ENCODE assay signal across 20 cellular contexts in the genomic region with DNA sequence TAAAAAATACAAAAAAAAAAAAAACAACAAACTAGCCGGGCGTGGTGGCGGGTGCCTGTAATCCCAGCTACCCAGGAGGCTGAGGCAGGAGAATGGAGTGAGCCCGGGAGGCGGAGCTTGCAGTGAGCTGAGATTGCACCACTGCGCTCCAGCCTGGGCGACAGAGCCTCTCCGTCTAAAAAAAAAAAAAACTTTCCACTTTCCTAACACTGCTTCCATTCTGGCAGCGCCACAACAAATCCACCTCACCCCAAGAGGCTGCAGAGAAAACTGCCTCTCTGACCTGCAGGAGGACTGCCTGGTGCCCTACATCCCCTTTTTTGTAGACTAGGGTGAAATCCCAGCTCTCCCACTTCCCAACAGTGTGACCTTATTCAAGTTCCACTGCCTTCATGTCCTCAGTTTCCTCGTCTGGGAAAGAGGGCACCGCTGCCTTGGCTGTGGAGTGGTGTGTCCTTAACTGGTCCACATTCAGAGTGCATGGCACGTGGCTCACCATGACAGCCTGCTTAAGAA. TPM values are rescaled to one million over a fixed set of nuclear protein-coding genes. Genes with fewer than 3 reads are reported as not detected.
DNase-seq lines count a peak whose midpoint lies in the region; ATAC-seq and TF ChIP-seq lines count a peak whose summit lies in the region.
"Had no signal": no experiment of that assay in that cellular context is flagged by ENCODE, and none has a peak within 500 bp of the region (broad histone marks: within the 10 kb centered on the region; RNA-seq: fewer than 3 reads in every experiment).

No MANE protein-coding gene starts in this region.

- intact Hi-C loops in esophagus muscularis mucosa (cut with DNase I) = no loop called here

- no peaks in the 10 kb centered on the region for H3K4me1 Mint-ChIP-seq in osteocyte (ENCODE audit: unreplicated experiment)
- H3K4me1 Mint-ChIP-seq in activated T-cell treated with anti-CD3 and anti-CD28 coated beads, Interleukin-2, amount 50 U/mL, for 72 hours (ENCODE audit: low read depth) = no peaks in the 10 kb centered on the region

- DNase-seq in HuH-7 (ENCODE audit: low spot score) = peak; percentile 56
- peak; percentile 88 for DNase-seq in esophagus muscularis mucosa (ENCODE audit: extremely low spot score)
- peak; percentile 73 for DNase-seq in osteocyte (ENCODE audit: extremely low spot score, unreplicated experiment)
- DNase-seq in NCI-H510A treated with DMSO at 0.1 percent for 48 hours (lab: John Stamatoyannopoulos, UW) = no peak
- DNase-seq in activated T-cell treated with anti-CD3 and anti-CD28 coated beads, Interleukin-2, amount 50 U/mL, for 72 hours = no peak
- DNase-seq: ACHN; AML-193; CD4-positive, alpha-beta T cell; DMS153; DMS79; GDM1; HCEC 1CT; KG1 had no signal

- peaks cover 0 to 7% (median 0%) of the 10 kb centered on the region in 4 donors for H3K4me1 ChIP-seq in esophagus muscularis mucosa
- peaks cover 12 to 65% (median 48%) of the 10 kb centered on the region in 4 donors for H3K4me1 ChIP-seq in liver (ENCODE audit: control insufficient read depth in 4 of 4, insufficient read depth in 4 of 4, low read length in 3 of 4)

- TF ChIP-seq CTCF in esophagus muscularis mucosa (IDR thresholded peaks at IDR 0.05) = no peak
- TF ChIP-seq CTCF in liver (IDR thresholded peaks at IDR 0.05; ENCODE audit: low read depth, low read length, missing input control) = peak; percentile 29
- no peak for TF ChIP-seq CTCF in osteocyte (IDR thresholded peaks at IDR 0.05)

- H3K4me3 ChIP-seq in esophagus muscularis mucosa = no peak overlapping the region
- no peak overlapping the region for H3K4me3 ChIP-seq in liver (ENCODE audit: low read depth in 1 of 3, low read length in 3 of 3)

- H3K4me3 Mint-ChIP-seq in osteocyte (ENCODE audit: unreplicated experiment) = no peak overlapping the region
- H3K4me3 Mint-ChIP-seq in activated T-cell treated with anti-CD3 and anti-CD28 coated beads, Interleukin-2, amount 50 U/mL, for 72 hours = no peak overlapping the region
- H3K4me3 Mint-ChIP-seq: CD4-positive, alpha-beta T cell had no signal

- no peak for ATAC-seq in activated T-cell treated with anti-CD3 and anti-CD28 coated beads, Interleukin-2, amount 50 U/mL, for 72 hours (replicated peaks in 1 of 2)
- no peak for ATAC-seq in GM19035 (IDR thresholded peaks at IDR 0.05; ENCODE audit: unreplicated experiment)

- TF ChIP-seq POLR2A in esophagus muscularis mucosa (IDR thresholded peaks at IDR 0.05; ENCODE audit: low read depth) = no peak

- H3K9me3 ChIP-seq in esophagus muscularis mucosa (no peaks in the 10 kb centered on the region), liver (ENCODE audit: control insufficient read depth in 4 of 4, low read length in 3 of 4) (no peaks in the 10 kb centered on the region)

- no peaks in the 10 kb centered on the region for H3K36me3 Mint-ChIP-seq in osteocyte (ENCODE audit: unreplicated experiment)
- H3K36me3 Mint-ChIP-seq in activated T-cell treated with anti-CD3 and anti-CD28 coated beads, Interleukin-2, amount 50 U/mL, for 72 hours (ENCODE audit: insufficient read depth in 2 of 2) = no peaks in the 10 kb centered on the region

- H3K27me3 Mint-ChIP-seq in osteocyte (ENCODE audit: unreplicated experiment) = no peaks in the 10 kb centered on the region
- H3K27me3 Mint-ChIP-seq in activated T-cell treated with anti-CD3 and anti-CD28 coated beads, Interleukin-2, amount 50 U/mL, for 72 hours (ENCODE audit: low read depth) = no peaks in the 10 kb centered on the region
- H3K27me3 Mint-ChIP-seq: CD4-positive, alpha-beta T cell had no signal

- 90% methylated on average over 12 of the region's 12 CpGs for WGBS in esophagus muscularis mucosa
- 49% methylated on average over 12 of the region's 12 CpGs for WGBS in liver

- H3K36me3 ChIP-seq in esophagus muscularis mucosa = no peaks in the 10 kb centered on the region
- no peaks in the 10 kb centered on the region for H3K36me3 ChIP-seq in liver (ENCODE audit: control insufficient read depth in 4 of 4, insufficient read depth in 3 of 4, low read depth in 1 of 4, low read length in 3 of 4)

- TF ChIP-seq RAD21 in liver (IDR thresholded peaks at IDR 0.05) = peak in 1 of 2 donors; percentile 46

- H3K9ac ChIP-seq in liver (ENCODE audit: low read depth in 1 of 2, low read length in 2 of 2) = no peak overlapping the region

- H3K9me3 Mint-ChIP-seq in osteocyte (ENCODE audit: unreplicated experiment) = no peaks in the 10 kb centered on the region
- peaks cover 1 to 8% of the 10 kb centered on the region in 2 donors for H3K9me3 Mint-ChIP-seq in activated T-cell treated with anti-CD3 and anti-CD28 coated beads, Interleukin-2, amount 50 U/mL, for 72 hours
- H3K9me3 Mint-ChIP-seq: CD4-positive, alpha-beta T cell had no signal

- no peak overlapping the region for H3K27ac Mint-ChIP-seq in osteocyte (ENCODE audit: unreplicated experiment)
- H3K27ac Mint-ChIP-seq in activated T-cell treated with anti-CD3 and anti-CD28 coated beads, Interleukin-2, amount 50 U/mL, for 72 hours = no peak overlapping the region
- H3K27ac Mint-ChIP-seq: CD4-positive, alpha-beta T cell had no signal

- H3K27ac ChIP-seq in esophagus muscularis mucosa (replicated peaks in 1 of 4) (no peak overlapping the region), liver (ENCODE audit: low read depth in 1 of 2, low read length in 2 of 2) (peak overlapping the region; percentile 63 to 75)
- H3K27ac ChIP-seq: C4-2B, HL-60 had no signal

- peaks cover 0 to 16% (median 0%) of the 10 kb centered on the region in 4 donors for H3K27me3 ChIP-seq in esophagus muscularis mucosa
- H3K27me3 ChIP-seq in liver (ENCODE audit: control insufficient read depth in 4 of 4, insufficient read depth in 4 of 4, low read length in 3 of 4) = no peaks in the 10 kb centered on the region

- TF ChIP-seq EP300 in esophagus muscularis mucosa (IDR thresholded peaks at IDR 0.05) = no peak

TF ChIP-seq in liver, 16 proteins besides CTCF, POLR2A, EP300 and RAD21:
- TF ChIP-seq YY1 (IDR thresholded peaks at IDR 0.05) (peak; percentile 59), EGR1 (IDR thresholded peaks at IDR 0.05; ENCODE audit: low read depth in 2 of 2) (no peak)

RNA-seq across cellular contexts. Expression of a gene that starts 2.6 kb away (rescaled TPM):
- total RNA-seq in esophagus muscularis mucosa (under 1 TPM in 1 of 4 donors, not detected in 3; 0.06 TPM), liver (100 to 1,000 TPM in 1 of 2 donors, 10 to 100 TPM in 1; 36.2 to 222 TPM), osteocyte (not detected in 2 replicates)
- polyA plus RNA-seq in liver = 100 to 1,000 TPM in 1 of 2 donors, 10 to 100 TPM in 1; 80.8 to 128 TPM
- total RNA-seq in activated T-cell treated with anti-CD3 and anti-CD28 coated beads, Interleukin-2, amount 50 U/mL, for 72 hours = not detected
- total RNA-seq: CD4-positive, alpha-beta T cell; Daoy; HT1080 had no signal
- polyA plus RNA-seq: BJ had no signal

Comparison
In these comparisons a context has a peak if more than half of its experiments do, and no peak if none do; other contexts are left out.
1. DNase-seq: peak in HuH-7 (single experiment), esophagus muscularis mucosa (single experiment) and osteocyte (single experiment); none in NCI-H510A treated with DMSO at 0.1 percent for 48 hours (single experiment) and activated T-cell treated with anti-CD3 and anti-CD28 coated beads, Interleukin-2, amount 50 U/mL, for 72 hours (0 of 2).
2. H3K27ac ChIP-seq: peak in liver (2 of 2); none in esophagus muscularis mucosa (0 of 4).
3. RNA of a gene that starts 2.6 kb away (total RNA-seq): 36.2 to 222 TPM in liver; 0.06 TPM in esophagus muscularis mucosa, not detected in osteocyte and not detected in activated T-cell treated with anti-CD3 and anti-CD28 coated beads, Interleukin-2, amount 50 U/mL, for 72 hours; every median in the first group is over 10 times any median in the second.